In the genomic region with DNA sequence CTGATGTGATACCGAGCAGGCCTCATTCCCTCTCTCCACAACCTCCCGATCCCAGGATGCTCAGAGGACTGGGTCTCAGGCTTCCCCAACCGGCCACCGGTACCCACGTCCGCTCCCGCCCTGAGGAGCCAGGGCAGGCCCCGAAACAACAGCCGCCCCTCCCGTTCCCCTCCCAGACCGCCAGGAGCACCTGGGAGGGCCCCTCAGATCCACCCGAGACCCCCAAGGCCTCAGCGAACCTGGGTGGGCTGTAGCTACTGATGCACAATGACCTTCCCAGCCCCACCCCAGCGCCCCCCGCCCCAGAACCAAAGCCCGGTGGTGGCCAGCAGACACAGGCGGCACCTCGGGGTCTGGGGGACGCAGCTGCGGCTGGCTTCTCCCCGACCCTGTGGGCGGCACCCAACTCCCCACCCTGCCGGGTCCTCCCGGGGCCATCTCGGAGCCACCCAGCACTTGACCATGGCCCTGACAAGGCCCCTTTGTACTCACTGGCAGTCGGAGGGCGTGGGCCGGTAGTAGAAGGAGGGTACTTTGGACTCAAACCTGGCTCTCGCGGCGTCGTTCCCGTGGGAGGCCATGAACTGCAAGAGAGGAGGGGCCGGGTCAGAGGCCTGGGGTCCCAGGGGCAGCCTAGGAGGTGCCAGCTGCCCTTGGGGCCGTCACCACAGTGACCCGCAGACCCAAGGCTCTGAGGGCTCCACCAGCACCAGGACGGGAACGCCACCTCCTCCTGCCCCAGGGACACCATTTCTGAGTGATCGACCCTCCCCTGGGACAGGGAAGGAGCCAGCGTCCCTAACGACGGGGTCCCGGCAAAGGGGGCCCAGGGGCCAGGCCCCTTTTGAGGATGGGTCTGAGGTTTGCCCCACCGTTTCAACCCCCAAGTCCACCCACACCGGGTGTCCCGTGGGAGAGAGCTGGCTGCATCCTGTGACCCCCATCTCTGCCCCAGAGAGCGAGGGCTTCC, we compare ENCODE assay signal across 1 cellular context.
TF ChIP-seq lines count a peak whose summit lies in the region.

No MANE protein-coding gene starts in this region.

TF ChIP-seq in HepG2, 621 proteins besides CTCF, POLR2A, EP300 and RAD21 (continued from another document and continues in another):
- TF ChIP-seq KMT2B (CRISPR knock-in tag; IDR thresholded peaks at IDR 0.05) = no peak
- peak; percentile 50; the same call in 1 of the 2 replicates for TF ChIP-seq POGZ (CRISPR knock-in tag; IDR thresholded peaks at IDR 0.05)
- TF ChIP-seq, protein P1, sequence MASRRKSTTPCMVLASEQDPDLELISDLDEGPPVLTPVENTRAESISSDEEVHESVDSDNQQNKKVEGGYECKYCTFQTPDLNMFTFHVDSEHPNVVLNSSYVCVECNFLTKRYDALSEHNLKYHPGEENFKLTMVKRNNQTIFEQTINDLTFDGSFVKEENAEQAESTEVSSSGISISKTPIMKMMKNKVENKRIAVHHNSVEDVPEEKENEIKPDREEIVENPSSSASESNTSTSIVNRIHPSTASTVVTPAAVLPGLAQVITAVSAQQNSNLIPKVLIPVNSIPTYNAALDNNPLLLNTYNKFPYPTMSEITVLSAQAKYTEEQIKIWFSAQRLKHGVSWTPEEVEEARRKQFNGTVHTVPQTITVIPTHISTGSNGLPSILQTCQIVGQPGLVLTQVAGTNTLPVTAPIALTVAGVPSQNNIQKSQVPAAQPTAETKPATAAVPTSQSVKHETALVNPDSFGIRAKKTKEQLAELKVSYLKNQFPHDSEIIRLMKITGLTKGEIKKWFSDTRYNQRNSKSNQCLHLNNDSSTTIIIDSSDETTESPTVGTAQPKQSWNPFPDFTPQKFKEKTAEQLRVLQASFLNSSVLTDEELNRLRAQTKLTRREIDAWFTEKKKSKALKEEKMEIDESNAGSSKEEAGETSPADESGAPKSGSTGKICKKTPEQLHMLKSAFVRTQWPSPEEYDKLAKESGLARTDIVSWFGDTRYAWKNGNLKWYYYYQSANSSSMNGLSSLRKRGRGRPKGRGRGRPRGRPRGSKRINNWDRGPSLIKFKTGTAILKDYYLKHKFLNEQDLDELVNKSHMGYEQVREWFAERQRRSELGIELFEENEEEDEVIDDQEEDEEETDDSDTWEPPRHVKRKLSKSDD (CRISPR knock-in tag; IDR thresholded peaks at IDR 0.05; ENCODE audit: low read depth) = peak; percentile 39; the same call in 1 of the 2 replicates
- no peak for TF ChIP-seq REXO4 (CRISPR knock-in tag; IDR thresholded peaks at IDR 0.05; ENCODE audit: borderline replicate concordance)
- TF ChIP-seq, protein P2, sequence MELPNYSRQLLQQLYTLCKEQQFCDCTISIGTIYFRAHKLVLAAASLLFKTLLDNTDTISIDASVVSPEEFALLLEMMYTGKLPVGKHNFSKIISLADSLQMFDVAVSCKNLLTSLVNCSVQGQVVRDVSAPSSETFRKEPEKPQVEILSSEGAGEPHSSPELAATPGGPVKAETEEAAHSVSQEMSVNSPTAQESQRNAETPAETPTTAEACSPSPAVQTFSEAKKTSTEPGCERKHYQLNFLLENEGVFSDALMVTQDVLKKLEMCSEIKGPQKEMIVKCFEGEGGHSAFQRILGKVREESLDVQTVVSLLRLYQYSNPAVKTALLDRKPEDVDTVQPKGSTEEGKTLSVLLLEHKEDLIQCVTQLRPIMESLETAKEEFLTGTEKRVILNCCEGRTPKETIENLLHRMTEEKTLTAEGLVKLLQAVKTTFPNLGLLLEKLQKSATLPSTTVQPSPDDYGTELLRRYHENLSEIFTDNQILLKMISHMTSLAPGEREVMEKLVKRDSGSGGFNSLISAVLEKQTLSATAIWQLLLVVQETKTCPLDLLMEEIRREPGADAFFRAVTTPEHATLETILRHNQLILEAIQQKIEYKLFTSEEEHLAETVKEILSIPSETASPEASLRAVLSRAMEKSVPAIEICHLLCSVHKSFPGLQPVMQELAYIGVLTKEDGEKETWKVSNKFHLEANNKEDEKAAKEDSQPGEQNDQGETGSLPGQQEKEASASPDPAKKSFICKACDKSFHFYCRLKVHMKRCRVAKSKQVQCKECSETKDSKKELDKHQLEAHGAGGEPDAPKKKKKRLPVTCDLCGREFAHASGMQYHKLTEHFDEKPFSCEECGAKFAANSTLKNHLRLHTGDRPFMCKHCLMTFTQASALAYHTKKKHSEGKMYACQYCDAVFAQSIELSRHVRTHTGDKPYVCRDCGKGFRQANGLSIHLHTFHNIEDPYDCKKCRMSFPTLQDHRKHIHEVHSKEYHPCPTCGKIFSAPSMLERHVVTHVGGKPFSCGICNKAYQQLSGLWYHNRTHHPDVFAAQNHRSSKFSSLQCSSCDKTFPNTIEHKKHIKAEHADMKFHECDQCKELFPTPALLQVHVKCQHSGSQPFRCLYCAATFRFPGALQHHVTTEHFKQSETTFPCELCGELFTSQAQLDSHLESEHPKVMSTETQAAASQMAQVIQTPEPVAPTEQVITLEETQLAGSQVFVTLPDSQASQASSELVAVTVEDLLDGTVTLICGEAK (IDR thresholded peaks at IDR 0.05) = no peak
- TF ChIP-seq, protein P2 (CRISPR knock-in tag; IDR thresholded peaks at IDR 0.05) = no peak
- TF ChIP-seq, protein P3, sequence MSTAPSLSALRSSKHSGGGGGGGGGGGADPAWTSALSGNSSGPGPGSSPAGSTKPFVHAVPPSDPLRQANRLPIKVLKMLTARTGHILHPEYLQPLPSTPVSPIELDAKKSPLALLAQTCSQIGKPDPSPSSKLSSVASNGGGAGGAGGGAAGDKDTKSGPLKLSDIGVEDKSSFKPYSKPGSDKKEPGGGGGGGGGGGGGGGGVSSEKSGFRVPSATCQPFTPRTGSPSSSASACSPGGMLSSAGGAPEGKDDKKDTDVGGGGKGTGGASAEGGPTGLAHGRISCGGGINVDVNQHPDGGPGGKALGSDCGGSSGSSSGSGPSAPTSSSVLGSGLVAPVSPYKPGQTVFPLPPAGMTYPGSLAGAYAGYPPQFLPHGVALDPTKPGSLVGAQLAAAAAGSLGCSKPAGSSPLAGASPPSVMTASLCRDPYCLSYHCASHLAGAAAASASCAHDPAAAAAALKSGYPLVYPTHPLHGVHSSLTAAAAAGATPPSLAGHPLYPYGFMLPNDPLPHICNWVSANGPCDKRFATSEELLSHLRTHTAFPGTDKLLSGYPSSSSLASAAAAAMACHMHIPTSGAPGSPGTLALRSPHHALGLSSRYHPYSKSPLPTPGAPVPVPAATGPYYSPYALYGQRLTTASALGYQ (CRISPR knock-in tag; IDR thresholded peaks at IDR 0.05) = peak; percentile 61; the same call in 1 of the 2 replicates
- TF ChIP-seq SIN3A (IDR thresholded peaks at IDR 0.05; ENCODE audit: borderline replicate concordance, low read depth, low read length) = no peak
- no peak for TF ChIP-seq SOX6 (IDR thresholded peaks at IDR 0.05)
- TF ChIP-seq SOX6 (CRISPR knock-in tag; IDR thresholded peaks at IDR 0.05) = peak; percentile 89
- no peak for TF ChIP-seq ZBTB1 (CRISPR knock-in tag; IDR thresholded peaks at IDR 0.05; ENCODE audit: borderline replicate concordance)
- peak; percentile 75 for TF ChIP-seq PATZ1 (CRISPR knock-in tag; IDR thresholded peaks at IDR 0.05)
- TF ChIP-seq, protein P4, sequence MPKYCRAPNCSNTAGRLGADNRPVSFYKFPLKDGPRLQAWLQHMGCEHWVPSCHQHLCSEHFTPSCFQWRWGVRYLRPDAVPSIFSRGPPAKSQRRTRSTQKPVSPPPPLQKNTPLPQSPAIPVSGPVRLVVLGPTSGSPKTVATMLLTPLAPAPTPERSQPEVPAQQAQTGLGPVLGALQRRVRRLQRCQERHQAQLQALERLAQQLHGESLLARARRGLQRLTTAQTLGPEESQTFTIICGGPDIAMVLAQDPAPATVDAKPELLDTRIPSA (CRISPR knock-in tag; IDR thresholded peaks at IDR 0.05; ENCODE audit: borderline replicate concordance) = no peak
- TF ChIP-seq, protein P5, sequence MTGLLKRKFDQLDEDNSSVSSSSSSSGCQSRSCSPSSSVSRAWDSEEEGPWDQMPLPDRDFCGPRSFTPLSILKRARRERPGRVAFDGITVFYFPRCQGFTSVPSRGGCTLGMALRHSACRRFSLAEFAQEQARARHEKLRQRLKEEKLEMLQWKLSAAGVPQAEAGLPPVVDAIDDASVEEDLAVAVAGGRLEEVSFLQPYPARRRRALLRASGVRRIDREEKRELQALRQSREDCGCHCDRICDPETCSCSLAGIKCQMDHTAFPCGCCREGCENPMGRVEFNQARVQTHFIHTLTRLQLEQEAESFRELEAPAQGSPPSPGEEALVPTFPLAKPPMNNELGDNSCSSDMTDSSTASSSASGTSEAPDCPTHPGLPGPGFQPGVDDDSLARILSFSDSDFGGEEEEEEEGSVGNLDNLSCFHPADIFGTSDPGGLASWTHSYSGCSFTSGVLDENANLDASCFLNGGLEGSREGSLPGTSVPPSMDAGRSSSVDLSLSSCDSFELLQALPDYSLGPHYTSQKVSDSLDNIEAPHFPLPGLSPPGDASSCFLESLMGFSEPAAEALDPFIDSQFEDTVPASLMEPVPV (CRISPR knock-in tag; IDR thresholded peaks at IDR 0.05) = peak; percentile 85
- TF ChIP-seq ZNF703 (CRISPR knock-in tag; IDR thresholded peaks at IDR 0.05; ENCODE audit: borderline replicate concordance) = no peak; the same call in 1 of the 2 replicates
- TF ChIP-seq ZNF564 (CRISPR knock-in tag; IDR thresholded peaks at IDR 0.05) = no peak
- TF ChIP-seq RERE (CRISPR knock-in tag; IDR thresholded peaks at IDR 0.05; ENCODE audit: low read depth) = 0 out of 2 replicates have a peak, but pooled peaks have one; percentile 22
- TF ChIP-seq HOXA9 (CRISPR knock-in tag; IDR thresholded peaks at IDR 0.05; ENCODE audit: borderline replicate concordance) = no peak
